Comparison of ENCODE assay signal across 1 cellular context in genomic region chr6:12334524-12335130, GRCh38.
TF ChIP-seq lines count a peak whose summit lies in the region.

No MANE protein-coding gene starts in this region.

TF ChIP-seq in H1, 55 proteins besides CTCF, POLR2A, EP300 and RAD21:
- no peak for TF ChIP-seq SIRT6 (IDR thresholded peaks at IDR 0.05; ENCODE audit: low read length)
- no peak for TF ChIP-seq POLR2AphosphoS5 (IDR thresholded peaks at IDR 0.05; ENCODE audit: low read depth, low read length)
- TF ChIP-seq JUND (IDR thresholded peaks at IDR 0.05; ENCODE audit: low read length): no peak
- TF ChIP-seq KDM1A (IDR thresholded peaks at IDR 0.05; ENCODE audit: borderline replicate concordance, low read length): no peak
- no peak for TF ChIP-seq GABPA (IDR thresholded peaks at IDR 0.05; ENCODE audit: borderline replicate concordance, insufficient read depth, low read length)
- TF ChIP-seq ATF2 (IDR thresholded peaks at IDR 0.05; ENCODE audit: low read length): no peak
- TF ChIP-seq CHD1 (IDR thresholded peaks at IDR 0.05; ENCODE audit: low read depth, low read length): no peak
- no peak for TF ChIP-seq TAF1 (IDR thresholded peaks at IDR 0.05; ENCODE audit: low read depth, low read length)
- no peak for TF ChIP-seq GTF2F1 (IDR thresholded peaks at IDR 0.05; ENCODE audit: borderline replicate concordance, low read depth, low read length)
- TF ChIP-seq, protein P1, sequence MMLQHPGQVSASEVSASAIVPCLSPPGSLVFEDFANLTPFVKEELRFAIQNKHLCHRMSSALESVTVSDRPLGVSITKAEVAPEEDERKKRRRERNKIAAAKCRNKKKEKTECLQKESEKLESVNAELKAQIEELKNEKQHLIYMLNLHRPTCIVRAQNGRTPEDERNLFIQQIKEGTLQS (IDR thresholded peaks at IDR 0.05; ENCODE audit: insufficient read depth, low read depth, low read length): no peak
- TF ChIP-seq SAP30 (IDR thresholded peaks at IDR 0.05; ENCODE audit: insufficient read depth, insufficient replicate concordance, low read length): no peak
- no peak for TF ChIP-seq SIN3A (conservative IDR thresholded peaks at IDR 0.05 in 1 of 2, IDR thresholded peaks at IDR 0.05 in 1 of 2; ENCODE audit: low read depth in 1 of 2, low read length in 2 of 2)
- no peak for TF ChIP-seq CHD7 (IDR thresholded peaks at IDR 0.05; ENCODE audit: insufficient replicate concordance, low read length)
- no peak for TF ChIP-seq CTBP2 (IDR thresholded peaks at IDR 0.05; ENCODE audit: borderline replicate concordance, insufficient read depth, insufficient read length, low read length)
TF ChIP-seq in H1: peak in this region for 0.
